In genomic region chr4:22477794-22478182, GRCh38 we compare ENCODE assay signal across 23 cellular contexts. TPM values are rescaled to one million over a fixed set of nuclear protein-coding genes. Genes with fewer than 3 reads are reported as not detected.
DNase-seq lines count a peak whose midpoint lies in the region; ATAC-seq and TF ChIP-seq lines count a peak whose summit lies in the region.
"Had no signal": no experiment of that assay in that cellular context is flagged by ENCODE, and none has a peak within 500 bp of the region (broad histone marks: within the 10 kb centered on the region; RNA-seq: fewer than 3 reads in every experiment).

No MANE protein-coding gene starts in this region.

- peaks cover 9% of the 10 kb centered on the region for H3K4me1 ChIP-seq in OCI-LY3 (ENCODE audit: low read length)
- H3K4me1 ChIP-seq in transverse colon = peaks cover 6 to 53% (median 20%) of the 10 kb centered on the region in 4 donors
- H3K4me1 ChIP-seq: SJSA1 had no signal

- peak overlapping the region; percentile 65; the same call in 1 of the 2 replicates for H2AFZ ChIP-seq in OCI-LY3 (ENCODE audit: low read depth, low read length)

- H3K27me3 Mint-ChIP-seq in HFFc6 (ENCODE audit: insufficient read depth) (no peaks in the 10 kb centered on the region), mesothelial cell of epicardium (ENCODE audit: low read depth) (no peaks in the 10 kb centered on the region)
- no peaks in the 10 kb centered on the region for H3K27me3 Mint-ChIP-seq in activated T-helper 1 cell treated with anti-CD3 and anti-CD28 coated beads, Interleukin-12 subunit alpha, Interleukin-12 subunit beta, Interleukin-2, Interleukin-4 antibody, amounts not matched to agents 30 ng/mL and 10 ng/mL and 1 ng/mL, durations not matched to agents 14 hours and 24 hours and 36 hours (ENCODE audit: insufficient read depth)
- H3K27me3 Mint-ChIP-seq: B cell had no signal

- 0 out of 2 replicates have a peak overlapping the region, but pooled peaks have one; percentile 36 for H3K27ac Mint-ChIP-seq in HFFc6
- H3K27ac Mint-ChIP-seq in mesothelial cell of epicardium = peak overlapping the region; percentile 59
- no peak overlapping the region for H3K27ac Mint-ChIP-seq in activated T-helper 1 cell treated with anti-CD3 and anti-CD28 coated beads, Interleukin-12 subunit alpha, Interleukin-12 subunit beta, Interleukin-2, Interleukin-4 antibody, amounts not matched to agents 30 ng/mL and 10 ng/mL and 1 ng/mL, durations not matched to agents 14 hours and 24 hours and 36 hours
- H3K27ac Mint-ChIP-seq: B cell; CD8-positive, alpha-beta T cell had no signal

- 0 out of 2 replicates have a peak overlapping the region, but pooled peaks have one; percentile 50 for H3K4me3 Mint-ChIP-seq in HFFc6
- no peak overlapping the region for H3K4me3 Mint-ChIP-seq in mesothelial cell of epicardium
- H3K4me3 Mint-ChIP-seq in activated T-helper 1 cell treated with anti-CD3 and anti-CD28 coated beads, Interleukin-12 subunit alpha, Interleukin-12 subunit beta, Interleukin-2, Interleukin-4 antibody, amounts not matched to agents 30 ng/mL and 10 ng/mL and 1 ng/mL, durations not matched to agents 14 hours and 24 hours and 36 hours = no peak overlapping the region
- H3K4me3 Mint-ChIP-seq: B cell; CD8-positive, alpha-beta T cell had no signal

- WGBS in transverse colon (ENCODE audit: low coverage in 1 of 2), 2 donors = 65 to 66% methylated on average over 6 of the region's 6 CpGs

- in situ Hi-C loops in transverse colon (cut with MboI; ENCODE audit: low pct_ligation_motif_present in 1 of 4, low pct_unique_long_range_greater_than_20kb in 1 of 4, low sequenced_read_pairs in 3 of 4) = no loop called here

- no peak for TF ChIP-seq POLR2A in transverse colon (IDR thresholded peaks at IDR 0.05)

- H3K4me1 Mint-ChIP-seq in HFFc6 (ENCODE audit: low read depth) (peaks cover 43% of the 10 kb centered on the region), mesothelial cell of epicardium (peaks cover 28% of the 10 kb centered on the region)
- H3K4me1 Mint-ChIP-seq in activated T-helper 1 cell treated with anti-CD3 and anti-CD28 coated beads, Interleukin-12 subunit alpha, Interleukin-12 subunit beta, Interleukin-2, Interleukin-4 antibody, amounts not matched to agents 30 ng/mL and 10 ng/mL and 1 ng/mL, durations not matched to agents 14 hours and 24 hours and 36 hours (ENCODE audit: low read depth) = peaks cover 16% of the 10 kb centered on the region
- H3K4me1 Mint-ChIP-seq: B cell had no signal

- no peak for DNase-seq in HFFc6
- no peak for DNase-seq in mesothelial cell of epicardium (ENCODE audit: low spot score in 2 of 2, unreplicated experiment in 2 of 2)
- no peak for DNase-seq in transverse colon
- DNase-seq in left ventricle myocardium superior = no peak
- DNase-seq in activated T-helper 1 cell treated with anti-CD3 and anti-CD28 coated beads, Interleukin-12 subunit alpha, Interleukin-12 subunit beta, Interleukin-2, Interleukin-4 antibody, amounts not matched to agents 30 ng/mL and 10 ng/mL and 1 ng/mL, durations not matched to agents 14 hours and 24 hours and 36 hours (ENCODE audit: low spot score) = no peak
- DNase-seq: Caco-2; CD8-positive, alpha-beta T cell; GDM1; HCEC 1CT; MG63; NCI-H2029; NCI-H446; NCI-H524 treated with DMSO at 0.1 percent for 48 hours; NCI-H774; NK-92 treated with Interleukin-12 subunit alpha and Interleukin-12 subunit beta, amount 100 ng/mL, for 24 hours; Right ventricle myocardium superior; RPMI8226 had no signal

- H3K9me3 ChIP-seq in OCI-LY3 (ENCODE audit: insufficient read depth, low read length) = no peaks in the 10 kb centered on the region
- H3K9me3 ChIP-seq in transverse colon = no peaks in the 10 kb centered on the region
- H3K9me3 ChIP-seq: Caco-2, MG63, SJSA1 had no signal

- no peak overlapping the region for H3K9ac ChIP-seq in OCI-LY3 (ENCODE audit: low read length)

- peaks cover 11% of the 10 kb centered on the region; the same call in 1 of the 2 replicates for H3K79me2 ChIP-seq in OCI-LY3 (ENCODE audit: low read length)

- no peaks in the 10 kb centered on the region for H3K27me3 ChIP-seq in OCI-LY3 (ENCODE audit: low read depth, low read length)
- no peaks in the 10 kb centered on the region for H3K27me3 ChIP-seq in transverse colon
- H3K27me3 ChIP-seq: MG63, SJSA1 had no signal

- no peak for TF ChIP-seq EP300 in transverse colon (IDR thresholded peaks at IDR 0.05; ENCODE audit: low read depth)

- no peak overlapping the region for H3K27ac ChIP-seq in OCI-LY3 (ENCODE audit: low read length)
- peak overlapping the region; percentile 22 to 70 (median 64) for H3K27ac ChIP-seq in transverse colon
- H3K27ac ChIP-seq: C4-2B, HL-60, SJSA1 had no signal

- ATAC-seq in left ventricle myocardium superior (no peak), GM18907 (IDR thresholded peaks at IDR 0.05; ENCODE audit: unreplicated experiment) (no peak)
- ATAC-seq: CD8-positive, alpha-beta T cell had no signal

- peaks cover 10% of the 10 kb centered on the region for H3K36me3 Mint-ChIP-seq in HFFc6 (ENCODE audit: low read depth)
- H3K36me3 Mint-ChIP-seq in mesothelial cell of epicardium = peaks cover 15% of the 10 kb centered on the region
- peaks cover 2% of the 10 kb centered on the region for H3K36me3 Mint-ChIP-seq in activated T-helper 1 cell treated with anti-CD3 and anti-CD28 coated beads, Interleukin-12 subunit alpha, Interleukin-12 subunit beta, Interleukin-2, Interleukin-4 antibody, amounts not matched to agents 30 ng/mL and 10 ng/mL and 1 ng/mL, durations not matched to agents 14 hours and 24 hours and 36 hours (ENCODE audit: low read depth)
- H3K36me3 Mint-ChIP-seq: CD8-positive, alpha-beta T cell had no signal

- TF ChIP-seq CTCF in HFFc6 (IDR thresholded peaks at IDR 0.05) (no peak), OCI-LY3 (IDR thresholded peaks at IDR 0.05; ENCODE audit: low read depth, low read length) (no peak), mesothelial cell of epicardium (IDR thresholded peaks at IDR 0.05; ENCODE audit: unreplicated experiment) (no peak), transverse colon (IDR thresholded peaks at IDR 0.05) (no peak)

- H3K4me2 ChIP-seq in OCI-LY3 (ENCODE audit: low read length) = peak overlapping the region; percentile 45

- H3K36me3 ChIP-seq in OCI-LY3 (replicated peaks; ENCODE audit: low read depth, low read length) (no peaks in the 10 kb centered on the region), transverse colon (peaks cover 0 to 3% (median 0%) of the 10 kb centered on the region in 4 donors)
- H3K36me3 ChIP-seq: MG63, SJSA1 had no signal

- no peak overlapping the region for H3K4me3 ChIP-seq in OCI-LY3 (ENCODE audit: low read length)
- no peak overlapping the region for H3K4me3 ChIP-seq in transverse colon
- H3K4me3 ChIP-seq: MG63, SJSA1 had no signal

- intact Hi-C loops in transverse colon (cut with DNase I; ENCODE audit: low total_unique reads) (no loop called here), left ventricle myocardium superior (cut with micrococcal nuclease) (no loop called here)
- intact Hi-C loops in activated T-helper 1 cell treated with anti-CD3 and anti-CD28 coated beads, Interleukin-12 subunit alpha, Interleukin-12 subunit beta, Interleukin-2, Interleukin-4 antibody, amounts not matched to agents 30 ng/mL and 10 ng/mL and 1 ng/mL, durations not matched to agents 14 hours and 24 hours and 36 hours (cut with micrococcal nuclease) = no loop called here

- H3K9me3 Mint-ChIP-seq in HFFc6 = peaks cover 4% of the 10 kb centered on the region; the same call in 1 of the 2 replicates
- peaks cover 2% of the 10 kb centered on the region for H3K9me3 Mint-ChIP-seq in mesothelial cell of epicardium
- no peaks in the 10 kb centered on the region for H3K9me3 Mint-ChIP-seq in activated T-helper 1 cell treated with anti-CD3 and anti-CD28 coated beads, Interleukin-12 subunit alpha, Interleukin-12 subunit beta, Interleukin-2, Interleukin-4 antibody, amounts not matched to agents 30 ng/mL and 10 ng/mL and 1 ng/mL, durations not matched to agents 14 hours and 24 hours and 36 hours
- H3K9me3 Mint-ChIP-seq: CD8-positive, alpha-beta T cell had no signal

- no peaks in the 10 kb centered on the region for H4K20me1 ChIP-seq in OCI-LY3 (ENCODE audit: insufficient read depth, low read length)

RNA-seq across cellular contexts. Expression of gene ADGRA3, which starts 38.1 kb away (rescaled TPM):
- 10 to 100 TPM; 15.1 to 19.0 (median 17.7) TPM for total RNA-seq in HFFc6 (2021; fragmentation: NEBNext Ultra II Directional; extraction: Animal tissue kit (Norgen Biotek cat#: 25700))
- total RNA-seq in mesothelial cell of epicardium = 104 to 109 TPM (median 105 TPM) in 3 replicates
- total RNA-seq in transverse colon = 100 to 1,000 TPM in 1 of 4 donors, 10 to 100 TPM in 3; 76.7 to 126 (median 91.1) TPM
- 37.3 TPM for total RNA-seq in left ventricle myocardium superior
- 19.2 and 19.8 TPM in 2 replicates for total RNA-seq in activated T-helper 1 cell treated with anti-CD3 and anti-CD28 coated beads, Interleukin-12 subunit alpha, Interleukin-12 subunit beta, Interleukin-2, Interleukin-4 antibody, amounts not matched to agents 30 ng/mL and 10 ng/mL and 1 ng/mL, durations not matched to agents 14 hours and 24 hours and 36 hours
- total RNA-seq: B cell had no signal
